Comparison of ENCODE assay signal across 7 cellular contexts in the genomic region with DNA sequence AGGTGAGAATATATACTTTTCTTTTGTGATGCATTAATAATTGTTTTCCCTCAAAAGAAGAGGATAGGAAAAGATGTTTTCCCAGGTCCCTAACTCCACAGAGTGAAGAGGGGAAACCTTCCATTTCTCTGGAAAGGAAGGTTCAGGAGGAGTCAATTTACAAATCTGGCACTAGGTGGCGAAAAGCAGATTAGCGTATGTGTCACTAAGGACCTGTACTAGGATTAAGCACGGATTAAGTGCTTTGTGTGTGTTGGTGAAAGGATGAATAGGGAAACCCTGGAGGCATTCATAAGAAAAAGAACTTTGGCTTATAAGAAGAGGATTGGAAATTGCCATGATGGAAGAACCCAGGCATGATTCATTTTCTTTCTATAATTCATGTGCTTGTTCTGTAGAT.
DNase-seq lines count a peak whose midpoint lies in the region; ATAC-seq, FAIRE-seq and TF ChIP-seq lines count a peak whose summit lies in the region.

No MANE protein-coding gene starts in this region.

- TF ChIP-seq RAD21 in K562 (CRISPR knock-in tag; conservative IDR thresholded peaks at IDR 0.05 in 1 of 2, IDR thresholded peaks at IDR 0.05 in 1 of 2) = peak; percentile 25 to 57; a peak in 3 of 4 replicates

- no peak overlapping the region for H3K4ac ChIP-seq in neuronal stem cell (ENCODE audit: low read length)

- TF ChIP-seq EP300 in K562 (IDR thresholded peaks at IDR 0.05; ENCODE audit: low read length) = no peak

- H3K9me3 ChIP-seq in MM.1S (replicated peaks; ENCODE audit: insufficient read depth, low read length) (no peaks in the 10 kb centered on the region), K562 (replicated peaks; ENCODE audit: control insufficient read depth, insufficient read depth, low read depth, low read length) (no peaks in the 10 kb centered on the region), neuronal stem cell (replicated peaks in 1 of 2; ENCODE audit: control insufficient read depth in 2 of 2, insufficient read depth in 1 of 2, low read depth in 1 of 2, low read length in 2 of 2) (no peaks in the 10 kb centered on the region)

- H3K4me1 ChIP-seq in MM.1S (ENCODE audit: low read length) (peaks cover 6% of the 10 kb centered on the region; the same call in 1 of the 2 replicates), K562 (replicated peaks in 1 of 2; ENCODE audit: control insufficient read depth in 2 of 2, insufficient read depth in 2 of 2, low read length in 2 of 2) (no peaks in the 10 kb centered on the region), neuronal stem cell (ENCODE audit: control insufficient read depth in 2 of 2, insufficient read depth in 1 of 2, low read depth in 1 of 2, low read length in 2 of 2) (peaks cover 0 to 2% of the 10 kb centered on the region in 2 donors)

- H3K27me3 ChIP-seq in MM.1S (replicated peaks; ENCODE audit: insufficient read depth, low read length) (no peaks in the 10 kb centered on the region), K562 (ENCODE audit: control insufficient read depth in 2 of 2, insufficient read depth in 2 of 2, low read length in 2 of 2) (no peaks in the 10 kb centered on the region), neuronal stem cell (ENCODE audit: control insufficient read depth in 3 of 3, insufficient read depth in 3 of 3, low read depth in 1 of 3, low read length in 3 of 3) (no peaks in the 10 kb centered on the region)

- no peak overlapping the region for H3K23ac ChIP-seq in neuronal stem cell (ENCODE audit: low read depth, low read length, poor library complexity)

- H3K9me1 ChIP-seq in K562 (ENCODE audit: control insufficient read depth, insufficient read depth, low read length) = no peaks in the 10 kb centered on the region

- H4K91ac ChIP-seq in neuronal stem cell (ENCODE audit: low read depth, low read length, poor library complexity) = no peak overlapping the region

- CTCF ChIA-PET in K562 (lab: Yijun Ruan, JAX; ENCODE audit: low intra/inter-chr PET ratio) = interaction anchor here (0.9 to 1.6 kb wide), 2 partner anchors 553 to 911 kb away, joined by 3 to 6 read pairs; no protein-coding TSS in a partner anchor

- H3K4me2 ChIP-seq in MM.1S (ENCODE audit: low read depth, low read length) (no peak overlapping the region), K562 (ENCODE audit: insufficient read depth, low read length) (no peak overlapping the region), neuronal stem cell (ENCODE audit: insufficient read depth, low read length, poor library complexity, severe bottlenecking) (no peak overlapping the region)

- POLR2A ChIA-PET in K562 (lab: Yijun Ruan, JAX) = no interaction called here

- H3K9ac ChIP-seq in MM.1S (ENCODE audit: low read length) (no peak overlapping the region), K562 (ENCODE audit: insufficient read depth in 1 of 2, low read depth in 2 of 2, low read length in 2 of 2) (no peak overlapping the region), neuronal stem cell (ENCODE audit: low read depth, low read length, poor library complexity) (no peak overlapping the region)

- no peaks in the 10 kb centered on the region for H3K79me1 ChIP-seq in neuronal stem cell (ENCODE audit: low read depth, low read length)

- H3K14ac ChIP-seq in neuronal stem cell (ENCODE audit: low read length) = no peak overlapping the region

- peak; percentile 68 for FAIRE-seq in K562 (lab: Jason Lieb, UNC)

- ATAC-seq in K562 (peak; percentile 73), HG02870 (IDR thresholded peaks at IDR 0.05; ENCODE audit: unreplicated experiment) (no peak)
- ATAC-seq in activated CD4-positive, CD25-positive, alpha-beta regulatory T cell treated with anti-CD3 and anti-CD28 coated beads, Interleukin-2, amount 50 U/mL, for 24 hours = no peak

- no peak overlapping the region for H3K27ac ChIP-seq in MM.1S (ENCODE audit: low read length)
- no peak overlapping the region for H3K27ac ChIP-seq in K562 (ENCODE audit: extremely low read depth, low read depth, low read length)
- no peak overlapping the region for H3K27ac ChIP-seq in neuronal stem cell (replicated peaks; ENCODE audit: low read length)

- H3K36me3 ChIP-seq in MM.1S (replicated peaks; ENCODE audit: insufficient read depth, low read length) (no peaks in the 10 kb centered on the region), K562 (ENCODE audit: control insufficient read depth, insufficient read depth, low read length) (no peaks in the 10 kb centered on the region), neuronal stem cell (replicated peaks in 1 of 2; ENCODE audit: control insufficient read depth in 2 of 2, insufficient read depth in 2 of 2, low read length in 2 of 2) (no peaks in the 10 kb centered on the region)

- H3K4me3 ChIP-seq in MM.1S (ENCODE audit: low read length) (no peak overlapping the region), K562 (no peak overlapping the region), neuronal stem cell (ENCODE audit: low read length in 2 of 2) (no peak overlapping the region)

- H4K20me1 ChIP-seq in MM.1S (ENCODE audit: insufficient read depth, low read length) = no peaks in the 10 kb centered on the region
- H4K20me1 ChIP-seq in K562 (replicated peaks; ENCODE audit: control insufficient read depth, insufficient read depth, low read length) = no peaks in the 10 kb centered on the region

- no peak for TF ChIP-seq POLR2A in K562 (conservative IDR thresholded peaks at IDR 0.05)

- DNase-seq in MM.1S = peak; percentile 47
- peak; percentile 10 to 49 (median 36) for DNase-seq in K562 (ENCODE audit: extremely low read depth in 1 of 4, low spot score in 3 of 4)
- peak; percentile 21 for DNase-seq in neuronal stem cell (ENCODE audit: low spot score)
- no peak for DNase-seq in NCI-H2196 (lab: John Stamatoyannopoulos, UW; ENCODE audit: unreplicated experiment)

- H2AK5ac ChIP-seq in neuronal stem cell (ENCODE audit: low read depth, low read length) = no peak overlapping the region

- WGBS in K562 (ENCODE audit: insufficient coverage, low coverage, missing lambda C conversion rate) = 2% methylated on average over 3 of the region's 3 CpGs
- no CpG with 5 or more reads among the region's 3 CpGs for WGBS in neuronal stem cell (ENCODE audit: extremely low coverage in 2 of 2, insufficient read length in 2 of 2, insufficient replicate concordance in 1 of 2), 2 donors

- no TSS peak for BruUV-seq in K562 (replicated peaks; lab: Mats Ljungman, UMichigan)

- H2BK12ac ChIP-seq in neuronal stem cell (ENCODE audit: low read length) = no peak overlapping the region

- TF ChIP-seq CTCF in GM12874 (IDR thresholded peaks at IDR 0.05; ENCODE audit: insufficient read depth, low read depth, low read length) = peak; percentile 39; the same call in 1 of the 2 replicates
- peak; percentile 76 for TF ChIP-seq CTCF in MM.1S (IDR thresholded peaks at IDR 0.05; ENCODE audit: low read length)
- TF ChIP-seq CTCF in K562 (IDR thresholded peaks at IDR 0.05 in 2 of 3, conservative IDR thresholded peaks at IDR 0.05 in 1 of 3; ENCODE audit: insufficient read depth in 2 of 3, low read depth in 1 of 3, low read length in 3 of 3) = peak in 2 of 3 experiments; percentile 54 to 55; a peak in 5 of 6 replicates

- no peak overlapping the region for H3K18ac ChIP-seq in neuronal stem cell (ENCODE audit: low read length)

- no peak overlapping the region for H2BK120ac ChIP-seq in neuronal stem cell (ENCODE audit: low read depth, low read length)

- H2BK5ac ChIP-seq in neuronal stem cell (ENCODE audit: low read length) = no peak overlapping the region

- no peaks in the 10 kb centered on the region for H3F3A ChIP-seq in MM.1S (ENCODE audit: insufficient read depth, low read length)

- H2AFZ ChIP-seq in MM.1S (ENCODE audit: low read length) = no peak overlapping the region
- H2AFZ ChIP-seq in K562 (ENCODE audit: low read depth, low read length) = no peak overlapping the region
- H2AFZ ChIP-seq in neuronal stem cell (ENCODE audit: low read length) = no peak overlapping the region

- H3K79me2 ChIP-seq in MM.1S (ENCODE audit: low read length) (no peaks in the 10 kb centered on the region), K562 (ENCODE audit: control insufficient read depth, insufficient read depth, low read length) (no peaks in the 10 kb centered on the region)

- intact Hi-C loops in K562 (cut with micrococcal nuclease) = loop anchor here (1.0 kb wide), 1 partner anchor 553 kb away; no protein-coding TSS in a partner anchor

- no peak overlapping the region for H4K8ac ChIP-seq in neuronal stem cell (ENCODE audit: low read depth, low read length)

- in situ Hi-C loops in K562 (cut with MboI) = no loop called here

- H2BK15ac ChIP-seq in neuronal stem cell (ENCODE audit: low read length) = no peak overlapping the region

- no peaks in the 10 kb centered on the region for H3K9me2 ChIP-seq in MM.1S (replicated peaks; ENCODE audit: insufficient read depth, low read length)

TF ChIP-seq in K562, 482 proteins besides CTCF, POLR2A, EP300 and RAD21:
- TF ChIP-seq ZNF384 (IDR thresholded peaks at IDR 0.05; ENCODE audit: low read depth, low read length) = no peak
- TF ChIP-seq SMAD1 (IDR thresholded peaks at IDR 0.05; ENCODE audit: low read depth, low read length, partially characterized antibody) = no peak
- 0 out of 2 replicates have a peak, but pooled peaks have one; percentile 19 for TF ChIP-seq SMC3 (conservative IDR thresholded peaks at IDR 0.05; ENCODE audit: insufficient read depth, low read depth, low read length)
- TF ChIP-seq ZBTB8A (IDR thresholded peaks at IDR 0.05; ENCODE audit: partially characterized antibody) = no peak
- 0 out of 4 replicates have a peak, but pooled peaks of 1 of the 2 experiments have one; percentile 14 for TF ChIP-seq KDM1A (IDR thresholded peaks at IDR 0.05)
- TF ChIP-seq RBM25 (IDR thresholded peaks at IDR 0.05; ENCODE audit: low read depth, low read length, severe bottlenecking) = peak; percentile 44
